ENCODE assay signal across 1 cellular context in genomic region chr16:28504707-28505404, GRCh38.
A peak's percentile ranks its signal among the peaks of the same experiment; 100 is the strongest.
TF ChIP-seq lines count a peak whose summit lies in the region.

No MANE protein-coding gene starts in this region.

TF ChIP-seq in K562, 482 proteins besides CTCF, POLR2A, EP300 and RAD21:
- TF ChIP-seq, protein P1, sequence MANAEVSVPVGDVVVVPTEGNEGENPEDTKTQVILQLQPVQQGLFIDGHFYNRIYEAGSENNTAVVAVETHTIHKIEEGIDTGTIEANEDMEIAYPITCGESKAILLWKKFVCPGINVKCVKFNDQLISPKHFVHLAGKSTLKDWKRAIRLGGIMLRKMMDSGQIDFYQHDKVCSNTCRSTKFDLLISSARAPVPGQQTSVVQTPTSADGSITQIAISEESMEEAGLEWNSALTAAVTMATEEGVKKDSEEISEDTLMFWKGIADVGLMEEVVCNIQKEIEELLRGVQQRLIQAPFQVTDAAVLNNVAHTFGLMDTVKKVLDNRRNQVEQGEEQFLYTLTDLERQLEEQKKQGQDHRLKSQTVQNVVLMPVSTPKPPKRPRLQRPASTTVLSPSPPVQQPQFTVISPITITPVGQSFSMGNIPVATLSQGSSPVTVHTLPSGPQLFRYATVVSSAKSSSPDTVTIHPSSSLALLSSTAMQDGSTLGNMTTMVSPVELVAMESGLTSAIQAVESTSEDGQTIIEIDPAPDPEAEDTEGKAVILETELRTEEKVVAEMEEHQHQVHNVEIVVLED (CRISPR knock-in tag; IDR thresholded peaks at IDR 0.05), result no peak
- TF ChIP-seq ESRRA (IDR thresholded peaks at IDR 0.05; ENCODE audit: borderline replicate concordance, low read depth), result 0 out of 2 replicates have a peak, but pooled peaks have one; percentile 17
